Comparison of ENCODE assay signal across 36 cellular contexts in the genomic region with DNA sequence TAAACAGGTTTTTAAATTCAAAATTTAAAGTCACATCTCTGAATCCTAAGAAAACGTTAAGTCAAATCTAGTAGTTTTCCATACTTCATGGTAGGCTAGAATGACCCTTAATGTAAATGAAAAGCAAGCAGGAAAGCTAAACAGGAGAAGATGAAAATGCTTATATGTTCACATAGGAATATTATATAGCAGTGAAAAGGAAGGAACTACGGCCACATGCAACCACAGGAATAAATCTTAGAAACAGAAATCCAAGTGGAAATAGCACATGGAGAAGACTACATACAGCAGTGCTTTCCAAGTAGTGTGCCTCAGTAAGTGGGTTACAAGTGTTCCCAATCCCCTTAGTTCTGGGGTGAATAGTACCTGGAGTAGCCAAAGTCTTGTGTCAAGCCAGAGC.
"Had no signal": no experiment of that assay in that cellular context is flagged by ENCODE, and none has a peak within 500 bp of the region (broad histone marks: within the 10 kb centered on the region; RNA-seq: fewer than 3 reads in every experiment).

No MANE protein-coding gene starts in this region.

- H3K27ac ChIP-seq: PC-9, RWPE1, SJSA1 had no signal

- H3K9ac ChIP-seq: SK-N-SH had no signal

- H3K9me3 ChIP-seq: MG63, SJSA1, SK-N-SH had no signal

- H3K4me3 Mint-ChIP-seq: T-helper 1 cell treated with Interleukin-12 subunit alpha and Interleukin-12 subunit beta and Interleukin-4 antibody, amounts not matched to agents 30 μg/mL and 1 μg/mL, for 36 hours had no signal

- ATAC-seq: Panc1 had no signal

- H3K4me1 ChIP-seq: SJSA1 had no signal

- H3K36me3 ChIP-seq: MG63, SJSA1 had no signal

- DNase-seq: Kasumi-1; MG63; NCI-H1048; NCI-H1092 treated with DMSO at 0.1 percent for 48 hours; NCI-H1105 treated with DMSO at 0.1 percent for 48 hours; NCI-H1417; NCI-H1436; NCI-H146; NCI-H1694; NCI-H187; NCI-H1930; NCI-H2029 treated with DMSO at 0.1 percent for 48 hours; NCI-H2081 treated with DMSO at 0.1 percent for 48 hours; NCI-H2107; NCI-H2171; NCI-H226; NCI-H446 treated with DMSO at 0.1 percent for 48 hours; NCI-H510A; NCI-H524; NCI-H526; NCI-H69; NCI-H748 treated with DMSO at 0.1 percent for 48 hours; NCI-H82; NK-92 treated with Interleukin-12 subunit alpha and Interleukin-12 subunit beta, amount 100 ng/mL, for 24 hours; OCI-M1; PC-9; Right ventricle myocardium superior; SHP77 treated with DMSO at 0.1 percent for 48 hours; SK-N-SH; SW 1271; T-helper 1 cell had no signal

- H3K27me3 ChIP-seq: MG63, SJSA1 had no signal

- H2AFZ ChIP-seq: PC-9 had no signal

- H3K4me2 ChIP-seq: PC-9, SK-N-SH had no signal

- H3K27ac Mint-ChIP-seq: T-helper 1 cell treated with Interleukin-12 subunit alpha and Interleukin-12 subunit beta and Interleukin-4 antibody, amounts not matched to agents 30 μg/mL and 1 μg/mL, for 36 hours had no signal

- H3K9me2 ChIP-seq: SK-N-SH had no signal

- FAIRE-seq: RCC 7860 had no signal

- H3K4me3 ChIP-seq: MG63, PC-9, SJSA1 had no signal
